29 cellular contexts compared by ENCODE assay signal in genomic region chr13:44417876-44418275, GRCh38. TPM values are rescaled to one million over a fixed set of nuclear protein-coding genes. Genes with fewer than 3 reads are reported as not detected.
DNase-seq lines count a peak whose midpoint lies in the region; ATAC-seq, FAIRE-seq and TF ChIP-seq lines count a peak whose summit lies in the region.
"Had no signal": no experiment of that assay in that cellular context is flagged by ENCODE, and none has a peak within 500 bp of the region (broad histone marks: within the 10 kb centered on the region; RNA-seq: fewer than 3 reads in every experiment).

No MANE protein-coding gene starts in this region.

- H3K4me3 ChIP-seq in HepG2 (replicated peaks in 1 of 3; ENCODE audit: insufficient read depth in 1 of 3, low read depth in 2 of 3, low read length in 3 of 3) (no peak overlapping the region; a peak in 2 of 6 replicates), right lobe of liver (no peak overlapping the region), OCI-LY7 (ENCODE audit: low read depth, low read length, poor library complexity, severe bottlenecking) (no peak overlapping the region), mesendoderm (ENCODE audit: low read length) (no peak overlapping the region), thyroid gland (replicated peaks in 1 of 3) (no peak overlapping the region), suprapubic skin (no peak overlapping the region)
- H3K4me3 ChIP-seq: ascending aorta, esophagus muscularis mucosa, SK-N-MC had no signal

- TF ChIP-seq EP300 in HepG2 (IDR thresholded peaks at IDR 0.05; ENCODE audit: low read depth in 2 of 2, low read length in 2 of 2) (no peak), HepG2 (CRISPR knock-in tag; IDR thresholded peaks at IDR 0.05; ENCODE audit: borderline replicate concordance) (no peak), suprapubic skin (IDR thresholded peaks at IDR 0.05) (no peak)

- peaks cover 1 to 6% of the 10 kb centered on the region in 2 experiments; a peak in 3 of 5 replicates for H3K27me3 ChIP-seq in HepG2 (ENCODE audit: control insufficient read depth in 1 of 2, insufficient read depth in 2 of 2, low read length in 2 of 2)
- no peaks in the 10 kb centered on the region for H3K27me3 ChIP-seq in right lobe of liver
- no peaks in the 10 kb centered on the region for H3K27me3 ChIP-seq in mesendoderm (ENCODE audit: insufficient read depth, low read length, poor library complexity)
- H3K27me3 ChIP-seq in thyroid gland, result no peaks in the 10 kb centered on the region
- peaks cover 3% of the 10 kb centered on the region for H3K27me3 ChIP-seq in suprapubic skin
- H3K27me3 ChIP-seq: ascending aorta, BE2C, esophagus muscularis mucosa, foreskin keratinocyte had no signal

- no peak overlapping the region for H4K8ac ChIP-seq in mesendoderm (ENCODE audit: low read depth, low read length)

- H2BK5ac ChIP-seq in mesendoderm (ENCODE audit: low read length), result no peak overlapping the region

- no peaks in the 10 kb centered on the region for H3K9me2 ChIP-seq in OCI-LY7 (ENCODE audit: insufficient read depth, low read length)

- 7% methylated on average over 7 of the region's 7 CpGs for WGBS in HepG2 (ENCODE audit: low lambda C conversion rate)
- 60% methylated on average over 2 of the region's 7 CpGs for WGBS in right lobe of liver (ENCODE audit: insufficient coverage, low coverage, low lambda C conversion rate, missing lambda C conversion rate)
- WGBS in mesendoderm (ENCODE audit: extremely low coverage, insufficient coverage, low lambda C conversion rate), result no CpG with 5 or more reads among the region's 7 CpGs
- 40 to 55% methylated on average over 7 of the region's 7 CpGs for WGBS in thyroid gland, 2 donors
- WGBS in suprapubic skin, result 76% methylated on average over 7 of the region's 7 CpGs

- H3K79me1 ChIP-seq in mesendoderm (ENCODE audit: low read length), result no peaks in the 10 kb centered on the region

- BruUV-seq in HepG2 (replicated peaks; lab: Mats Ljungman, UMichigan) (no TSS peak), OCI-LY7 (replicated peaks; lab: Mats Ljungman, UMichigan) (no TSS peak)

- no peak overlapping the region for H3K4ac ChIP-seq in mesendoderm (ENCODE audit: low read depth, low read length)

- POLR2A ChIA-PET in HepG2 (lab: Yijun Ruan, JAX) (interaction anchor here (0.6 to 2.4 kb wide), 3 partner anchors 12 to 18 kb away, joined by 3 to 11 read pairs (median 3); no protein-coding TSS in a partner anchor), OCI-LY7 (lab: Charles Lee) (interaction anchor here (0.5 to 1.0 kb wide), 3 partner anchors 9 to 115 kb away, joined by 3 read pairs; no protein-coding TSS in a partner anchor)

- FAIRE-seq in HepG2 (lab: Jason Lieb, UNC), result no peak
- FAIRE-seq: GM19239, small intestine had no signal

- TF ChIP-seq CTCF in HepG2 (CRISPR knock-in tag; IDR thresholded peaks at IDR 0.05) (no peak), right lobe of liver (IDR thresholded peaks at IDR 0.05) (no peak), OCI-LY7 (conservative IDR thresholded peaks at IDR 0.05; ENCODE audit: low read length) (no peak), thyroid gland (IDR thresholded peaks at IDR 0.05) (no peak), suprapubic skin (IDR thresholded peaks at IDR 0.05) (no peak)

- no peak overlapping the region for H3K18ac ChIP-seq in mesendoderm (ENCODE audit: low read length)

- H3K79me2 ChIP-seq in HepG2 (ENCODE audit: insufficient read depth, low read length) (no peaks in the 10 kb centered on the region), OCI-LY7 (ENCODE audit: insufficient read depth, low read depth, low read length) (no peaks in the 10 kb centered on the region), mesendoderm (ENCODE audit: control insufficient read depth, insufficient read depth, low read length) (no peaks in the 10 kb centered on the region)

- H3K27ac ChIP-seq in HepG2 (ENCODE audit: extremely low read length, insufficient read depth, low read length), result no peak overlapping the region
- no peak overlapping the region for H3K27ac ChIP-seq in right lobe of liver
- H3K27ac ChIP-seq in OCI-LY7 (ENCODE audit: low read depth, low read length, poor library complexity, severe bottlenecking), result no peak overlapping the region
- H3K27ac ChIP-seq in mesendoderm (ENCODE audit: low read depth, low read length), result no peak overlapping the region
- H3K27ac ChIP-seq in thyroid gland, result no peak overlapping the region
- no peak overlapping the region for H3K27ac ChIP-seq in suprapubic skin
- H3K27ac ChIP-seq: ascending aorta, esophagus muscularis mucosa, foreskin keratinocyte, RWPE1, SK-N-MC had no signal

- CTCF ChIA-PET in HepG2 (lab: Yijun Ruan, JAX; ENCODE audit: low intra/inter-chr PET ratio, low total read pairs), result no interaction called here
- CTCF ChIA-PET in OCI-LY7 (lab: Charles Lee; ENCODE audit: unreplicated experiment), result no interaction called here

- ATAC-seq in HepG2, result peak; percentile 45
- ATAC-seq in right lobe of liver, result no peak
- no peak for ATAC-seq in HG03469 (IDR thresholded peaks at IDR 0.05; ENCODE audit: unreplicated experiment)
- ATAC-seq: activated CD8-positive, alpha-beta T cell treated with anti-CD3 and anti-CD28 coated beads for 36 hours; foreskin keratinocyte; T-helper 17 cell had no signal

- no peaks in the 10 kb centered on the region for H4K20me1 ChIP-seq in HepG2 (ENCODE audit: insufficient read depth, low read length)
- no peaks in the 10 kb centered on the region for H4K20me1 ChIP-seq in OCI-LY7 (ENCODE audit: insufficient read depth, low read length)

- H3K56ac ChIP-seq in mesendoderm (ENCODE audit: low read length), result no peak overlapping the region

- H3K36me3 ChIP-seq in HepG2 (replicated peaks in 1 of 2; ENCODE audit: control insufficient read depth in 1 of 2, insufficient read depth in 2 of 2, low read length in 2 of 2), result no peaks in the 10 kb centered on the region
- no peaks in the 10 kb centered on the region for H3K36me3 ChIP-seq in right lobe of liver
- no peaks in the 10 kb centered on the region for H3K36me3 ChIP-seq in OCI-LY7 (ENCODE audit: insufficient read depth, low read length)
- no peaks in the 10 kb centered on the region for H3K36me3 ChIP-seq in mesendoderm (ENCODE audit: control insufficient read depth, insufficient read depth, low read length)
- H3K36me3 ChIP-seq in thyroid gland, result no peaks in the 10 kb centered on the region
- H3K36me3 ChIP-seq in suprapubic skin, result no peaks in the 10 kb centered on the region
- H3K36me3 ChIP-seq: ascending aorta, BE2C, esophagus muscularis mucosa had no signal

- in situ Hi-C loops in HepG2 (cut with HindIII; ENCODE audit: extremely low pct_ligation_motif_present, low pct_unique_long_range_greater_than_20kb), result no loop called here

- H2AK5ac ChIP-seq in mesendoderm (ENCODE audit: low read length), result no peak overlapping the region

- TF ChIP-seq POLR2A in HepG2 (IDR thresholded peaks at IDR 0.05; ENCODE audit: insufficient read depth in 1 of 2, low read depth in 2 of 2, low read length in 2 of 2), result no peak
- TF ChIP-seq POLR2A in right lobe of liver (IDR thresholded peaks at IDR 0.05), result no peak
- TF ChIP-seq POLR2A in thyroid gland (IDR thresholded peaks at IDR 0.05), result no peak
- no peak for TF ChIP-seq POLR2A in suprapubic skin (IDR thresholded peaks at IDR 0.05)

- H3K4me2 ChIP-seq in HepG2 (ENCODE audit: low read depth, low read length), result peak overlapping the region; percentile 64
- peak overlapping the region; percentile 38 for H3K4me2 ChIP-seq in OCI-LY7 (ENCODE audit: low read length)
- H3K4me2 ChIP-seq in mesendoderm (ENCODE audit: low read length), result no peak overlapping the region

- no peak overlapping the region for H2BK15ac ChIP-seq in mesendoderm (replicated peaks; ENCODE audit: low read depth)

- DNase-seq in HepG2 (ENCODE audit: low spot score) (no peak), right lobe of liver (no peak), OCI-LY7 (ENCODE audit: low spot score) (peak; percentile 43), mesendoderm (peak; percentile 42), thyroid gland (peak; percentile 40 to 41), NCI-H510A (lab: John Stamatoyannopoulos, UW) (no peak), suprapubic skin (ENCODE audit: low spot score in 2 of 2) (no peak)
- DNase-seq: activated CD4-positive, alpha-beta T cell treated with anti-CD3 and anti-CD28 coated beads for 1 hour; activated CD8-positive, alpha-beta T cell treated with anti-CD3 and anti-CD28 coated beads for 36 hours; activated effector memory CD4-positive, alpha-beta T cell treated with anti-CD3 and anti-CD28 coated beads, Interleukin-2, amount 50 U/mL, for 16 hours; activated naive CD8-positive, alpha-beta T cell treated with anti-CD3 and anti-CD28 coated beads, Interleukin-2, amount 10 ng/mL, durations not matched to agents 7 days and 5 days; activated T-cell treated with anti-CD3 and anti-CD28 coated beads for 4 hours; BE2C; caudate nucleus; foreskin keratinocyte; GF-D8; NCI-H1092 treated with DMSO at 0.1 percent for 48 hours; NCI-H187 treated with DMSO at 0.1 percent for 48 hours; NCI-H526; small intestine; stimulated activated CD4-positive, alpha-beta T cell treated with anti-CD3 and anti-CD28 coated beads, Interleukin-1b, Interleukin-23, amount 100 ng/mL, for 48 hours; stimulated activated CD8-positive, alpha-beta memory T cell treated with anti-CD3 and anti-CD28 coated beads, Interleukin-4, amount 100 ng/mL, for 48 hours; T-helper 17 cell had no signal

- peak overlapping the region; percentile 5 for H2AFZ ChIP-seq in HepG2 (ENCODE audit: low read length)
- peak overlapping the region; percentile 60 for H2AFZ ChIP-seq in OCI-LY7 (ENCODE audit: low read length)

- H4K5ac ChIP-seq in mesendoderm (ENCODE audit: low read length), result no peak overlapping the region

- H3K23ac ChIP-seq in mesendoderm (ENCODE audit: low read length), result no peak overlapping the region

- intact Hi-C loops in HepG2 (cut with micrococcal nuclease; ENCODE audit: unreplicated experiment), result no loop called here
- intact Hi-C loops in right lobe of liver (cut with DNase I), result no loop called here
- intact Hi-C loops in OCI-LY7 (cut with micrococcal nuclease; ENCODE audit: unreplicated experiment), result no loop called here
- intact Hi-C loops in thyroid gland (cut with DNase I), result no loop called here

- H3K9ac ChIP-seq in HepG2 (ENCODE audit: insufficient read depth, low read depth, low read length), result no peak overlapping the region
- H3K9ac ChIP-seq in mesendoderm (ENCODE audit: low read length), result no peak overlapping the region

- H3K9me3 ChIP-seq in HepG2 (ENCODE audit: low read length), result no peaks in the 10 kb centered on the region
- H3K9me3 ChIP-seq in right lobe of liver, result no peaks in the 10 kb centered on the region
- no peaks in the 10 kb centered on the region for H3K9me3 ChIP-seq in OCI-LY7 (ENCODE audit: low read length)
- H3K9me3 ChIP-seq in thyroid gland, result no peaks in the 10 kb centered on the region
- H3K9me3 ChIP-seq in suprapubic skin, result no peaks in the 10 kb centered on the region
- H3K9me3 ChIP-seq: ascending aorta, BE2C, esophagus muscularis mucosa had no signal

- H2BK120ac ChIP-seq in mesendoderm (ENCODE audit: low read depth, low read length), result no peak overlapping the region

- H3K4me1 ChIP-seq in HepG2 (ENCODE audit: insufficient read depth, low read length), result peaks cover 27% of the 10 kb centered on the region
- no peaks in the 10 kb centered on the region for H3K4me1 ChIP-seq in right lobe of liver
- peaks cover 12% of the 10 kb centered on the region for H3K4me1 ChIP-seq in OCI-LY7 (ENCODE audit: insufficient read depth, low read length, poor library complexity, severe bottlenecking)
- H3K4me1 ChIP-seq in mesendoderm (ENCODE audit: control insufficient read depth, low read depth, low read length), result peaks cover 10% of the 10 kb centered on the region
- H3K4me1 ChIP-seq in thyroid gland, result peaks cover 0 to 7% of the 10 kb centered on the region in 2 donors
- H3K4me1 ChIP-seq in suprapubic skin, result no peaks in the 10 kb centered on the region
- H3K4me1 ChIP-seq: ascending aorta, BE2C, foreskin keratinocyte had no signal

- TF ChIP-seq RAD21 in HepG2 (CRISPR knock-in tag; IDR thresholded peaks at IDR 0.05), result no peak

RNA-seq across cellular contexts. Expression of gene SERP2, which starts 44.3 kb away (rescaled TPM):
- total RNA-seq in HepG2 (2016; rRNA removed; fragmentation: Illumina TruSeq; extraction: Trizol) (not detected in 2 replicates), right lobe of liver (1 to 10 TPM; 2.1 to 9.0 (median 2.8) TPM), OCI-LY7 (2022) (not detected in 2 replicates), thyroid gland (1 to 10 TPM in 3 of 4 donors, not detected in 1; 3.6 to 5.7 (median 4.7) TPM), suprapubic skin (1 to 10 TPM in 3 of 4 donors, not detected in 1; 1.2 to 1.4 (median 1.3) TPM)
- not detected in 2 replicates for total RNA-seq in HepG2 (2016; cell fraction: cytosol; rRNA removed; fragmentation: Illumina TruSeq; extraction: Trizol; ENCODE audit: low read depth)
- total RNA-seq in HepG2 (2016; cell fraction: insoluble cytoplasmic fraction; rRNA removed; fragmentation: Illumina TruSeq; extraction: Trizol), result not detected in 2 replicates
- total RNA-seq in HepG2 (2016; cell fraction: membrane; rRNA removed; fragmentation: Illumina TruSeq; extraction: Trizol), result not detected in 2 replicates
- total RNA-seq in HepG2 (2016; cell fraction: nucleus; rRNA removed; fragmentation: Illumina TruSeq; extraction: Trizol), result not detected in 2 replicates
- polyA plus RNA-seq in HepG2 (2011; rRNA removed), result not detected in 2 replicates
- not detected in 2 replicates for polyA plus RNA-seq in HepG2 (2011; cell fraction: cytosol; rRNA removed)
- not detected in 2 replicates for polyA plus RNA-seq in HepG2 (2011; cell fraction: nucleus; rRNA removed)
- polyA plus RNA-seq in HepG2 (2012), result not detected in 2 replicates
- not detected in 2 replicates for polyA plus RNA-seq in HepG2 (2016; cell fraction: cytosol; fragmentation: Illumina TruSeq; extraction: Trizol; ENCODE audit: low read depth)
- polyA plus RNA-seq in HepG2 (2016; cell fraction: insoluble cytoplasmic fraction; fragmentation: Illumina TruSeq; extraction: Trizol; ENCODE audit: low read depth), result not detected in 2 replicates
- not detected in 2 replicates for polyA plus RNA-seq in HepG2 (2016; cell fraction: membrane; fragmentation: Illumina TruSeq; extraction: Trizol; ENCODE audit: low read depth)
- not detected in 2 replicates for polyA plus RNA-seq in HepG2 (2016; cell fraction: nucleus; fragmentation: Illumina TruSeq; extraction: Trizol; ENCODE audit: insufficient read depth, low read depth)
- polyA minus RNA-seq in HepG2 (2011; rRNA and poly(A)+ RNA removed; ENCODE audit: low replicate concordance), result not detected in 2 replicates
- polyA minus RNA-seq in HepG2 (2011; cell fraction: cytosol; rRNA and poly(A)+ RNA removed), result not detected in 2 replicates
- not detected in 2 replicates for polyA minus RNA-seq in HepG2 (2011; cell fraction: nucleus; rRNA and poly(A)+ RNA removed)
- not detected in 2 replicates for total RNA-seq in OCI-LY7 (2014; rRNA removed; shearing (Covaris generic))
- polyA plus RNA-seq in mesendoderm (2013, experiment 1 of 2), result 1.9 TPM
- 1.8 TPM for polyA plus RNA-seq in mesendoderm (2013, experiment 2 of 2)
- total RNA-seq: T-helper 17 cell had no signal

Comparison
In these comparisons a context has a peak if more than half of its experiments do, and no peak if none do; other contexts are left out.
1. DNase-seq: peak in OCI-LY7 (single experiment), mesendoderm (single experiment) and thyroid gland (2 of 2); none in HepG2 (single experiment), right lobe of liver (0 of 3), NCI-H510A (single experiment) and suprapubic skin (0 of 2).